Comparison of ENCODE assay signal across 34 cellular contexts in genomic region chr2:239611222-239611795, GRCh38.
DNase-seq lines count a peak whose midpoint lies in the region; ATAC-seq and TF ChIP-seq lines count a peak whose summit lies in the region.
"Had no signal": no experiment of that assay in that cellular context is flagged by ENCODE, and none has a peak within 500 bp of the region (broad histone marks: within the 10 kb centered on the region; RNA-seq: fewer than 3 reads in every experiment).

No MANE protein-coding gene starts in this region.

- TF ChIP-seq CTCF in right atrium auricular region (IDR thresholded peaks at IDR 0.05) = no peak
- no peak for TF ChIP-seq CTCF in type B pancreatic cell (conservative IDR thresholded peaks at IDR 0.05)

- H3K9me3 ChIP-seq in right atrium auricular region = peaks cover 0 to 6% of the 10 kb centered on the region in 2 donors
- H3K9me3 ChIP-seq in right cardiac atrium (ENCODE audit: control insufficient read depth, low read length) = no peaks in the 10 kb centered on the region
- H3K9me3 ChIP-seq: pancreas, SJCRH30, uterus had no signal

- H3K4me3 ChIP-seq in right atrium auricular region (no peak overlapping the region), right cardiac atrium (ENCODE audit: low read length) (no peak overlapping the region)
- H3K4me3 ChIP-seq: esophagus muscularis mucosa, GM23248, heart right ventricle, lung, pancreas, SJCRH30, uterus had no signal

- DNase-seq in NCI-H2107 treated with DMSO at 0.1 percent for 48 hours (lab: John Stamatoyannopoulos, UW; ENCODE audit: unreplicated experiment) (peak; percentile 26), NCI-H2107 (lab: John Stamatoyannopoulos, UW) (no peak), right atrium auricular region (ENCODE audit: low spot score) (peak; percentile 42), right cardiac atrium (no peak), mesenteric fat pad (ENCODE audit: low spot score) (peak; percentile 72), NCI-H524 treated with DMSO at 0.1 percent for 48 hours (lab: John Stamatoyannopoulos, UW) (no peak), kidney tubule cell (ENCODE audit: low spot score) (no peak), type B pancreatic cell (ENCODE audit: extremely low spot score, unreplicated experiment) (no peak)
- DNase-seq: 8988T; activated CD4-positive, alpha-beta T cell treated with anti-CD3 and anti-CD28 coated beads, Interleukin-2, amount 10 ng/mL, durations not matched to agents 7 days and 5 days; activated naive CD8-positive, alpha-beta T cell treated with anti-CD3 and anti-CD28 coated beads for 36 hours; caudate nucleus; CD4-positive, CD25-positive, alpha-beta regulatory T cell; foreskin melanocyte; GM23248; heart right ventricle; HFFc6; NCI-H1694; NCI-H446; SJCRH30; stimulated activated CD4-positive, alpha-beta T cell treated with anti-CD3 and anti-CD28 coated beads, Interleukin-4, amount 100 ng/mL, for 1 hour; substantia nigra; T1000 had no signal

- H3K27ac Mint-ChIP-seq in type B pancreatic cell = no peak overlapping the region
- H3K27ac Mint-ChIP-seq: activated CD4-positive, alpha-beta T cell treated with anti-CD3 and anti-CD28 coated beads, Interleukin-2, amount 10 ng/mL, durations not matched to agents 7 days and 5 days; activated naive CD8-positive, alpha-beta T cell treated with anti-CD3 and anti-CD28 coated beads for 36 hours; activated T-helper 2 cell treated with anti-CD3 and anti-CD28 coated beads, Interferon-gamma antibody, Interleukin-2, Interleukin-4, amounts not matched to agents 10 μg/mL and 5 μg/mL and 100 μg/mL, durations not matched to agents 14 hours and 24 hours and 36 hours; dendritic cell treated with granulocyte-macrophage colony-stimulating factor and Interleukin-4, amounts not matched to agents 40 ng/mL and 50 ng/mL, for 4 days; HFFc6; nephron; stimulated activated effector memory CD8-positive, alpha-beta T cell treated with anti-CD3 and anti-CD28 coated beads, Interleukin-12 subunit alpha, Interleukin-12 subunit beta, amount 100 ng/mL, for 72 hours; WTC11 had no signal

- WGBS in right cardiac atrium = 88% methylated on average over 10 of the region's 10 CpGs

- no peak for ATAC-seq in right cardiac atrium
- ATAC-seq: heart right ventricle; Panc1; pancreas; stimulated activated effector memory CD8-positive, alpha-beta T cell treated with anti-CD3 and anti-CD28 coated beads, Interleukin-12 subunit alpha, Interleukin-12 subunit beta, amount 100 ng/mL, for 72 hours; WTC11 had no signal

- H3K4me3 Mint-ChIP-seq in type B pancreatic cell = no peak overlapping the region
- H3K4me3 Mint-ChIP-seq: activated CD4-positive, alpha-beta T cell treated with anti-CD3 and anti-CD28 coated beads, Interleukin-2, amount 10 ng/mL, durations not matched to agents 7 days and 5 days; activated naive CD8-positive, alpha-beta T cell treated with anti-CD3 and anti-CD28 coated beads for 36 hours; CD4-positive, CD25-positive, alpha-beta regulatory T cell; dendritic cell treated with granulocyte-macrophage colony-stimulating factor and Interleukin-4, amounts not matched to agents 40 ng/mL and 50 ng/mL, for 4 days; HFFc6; nephron; stimulated activated effector memory CD8-positive, alpha-beta T cell treated with anti-CD3 and anti-CD28 coated beads, Interleukin-12 subunit alpha, Interleukin-12 subunit beta, amount 100 ng/mL, for 72 hours; WTC11 had no signal

- H3K27ac ChIP-seq in right atrium auricular region = no peak overlapping the region
- no peak overlapping the region for H3K27ac ChIP-seq in right cardiac atrium (ENCODE audit: low read length)
- H3K27ac ChIP-seq: esophagus muscularis mucosa, GM23248, heart right ventricle, KMS-11, pancreas, SJCRH30, uterus had no signal

- intact Hi-C loops in right cardiac atrium (cut with DNase I) = no loop called here

- H3K36me3 ChIP-seq in right atrium auricular region = no peaks in the 10 kb centered on the region
- H3K36me3 ChIP-seq: esophagus muscularis mucosa, heart right ventricle, pancreas, SJCRH30, uterus had no signal

- H3K4me1 Mint-ChIP-seq in type B pancreatic cell (ENCODE audit: unreplicated experiment) = peaks cover 16% of the 10 kb centered on the region
- H3K4me1 Mint-ChIP-seq: activated CD4-positive, alpha-beta T cell treated with anti-CD3 and anti-CD28 coated beads, Interleukin-2, amount 10 ng/mL, durations not matched to agents 7 days and 5 days; activated naive CD8-positive, alpha-beta T cell treated with anti-CD3 and anti-CD28 coated beads for 36 hours; CD4-positive, CD25-positive, alpha-beta regulatory T cell had no signal

- H3K9me3 Mint-ChIP-seq in type B pancreatic cell = no peaks in the 10 kb centered on the region
- H3K9me3 Mint-ChIP-seq: activated CD4-positive, alpha-beta T cell treated with anti-CD3 and anti-CD28 coated beads, Interleukin-2, amount 10 ng/mL, durations not matched to agents 7 days and 5 days; activated naive CD8-positive, alpha-beta T cell treated with anti-CD3 and anti-CD28 coated beads for 36 hours; activated T-helper 2 cell treated with anti-CD3 and anti-CD28 coated beads, Interferon-gamma antibody, Interleukin-2, Interleukin-4, amounts not matched to agents 10 μg/mL and 5 μg/mL and 100 μg/mL, durations not matched to agents 14 hours and 24 hours and 36 hours; nephron; stimulated activated effector memory CD8-positive, alpha-beta T cell treated with anti-CD3 and anti-CD28 coated beads, Interleukin-12 subunit alpha, Interleukin-12 subunit beta, amount 100 ng/mL, for 72 hours had no signal

- H3K4me1 ChIP-seq in right atrium auricular region (no peaks in the 10 kb centered on the region), right cardiac atrium (ENCODE audit: control insufficient read depth, insufficient read depth, low read length) (no peaks in the 10 kb centered on the region)
- H3K4me1 ChIP-seq: esophagus muscularis mucosa, pancreas, SJCRH30, uterus had no signal

- H3K27me3 ChIP-seq in right atrium auricular region (no peaks in the 10 kb centered on the region), right cardiac atrium (ENCODE audit: control insufficient read depth, insufficient read depth) (no peaks in the 10 kb centered on the region)
- H3K27me3 ChIP-seq: pancreas, SJCRH30, uterus had no signal

- H3K36me3 Mint-ChIP-seq in type B pancreatic cell = no peaks in the 10 kb centered on the region
- H3K36me3 Mint-ChIP-seq: activated naive CD8-positive, alpha-beta T cell treated with anti-CD3 and anti-CD28 coated beads for 36 hours; CD4-positive, CD25-positive, alpha-beta regulatory T cell; WTC11 had no signal

- H3K27me3 Mint-ChIP-seq in type B pancreatic cell = peaks cover 23% of the 10 kb centered on the region
- H3K27me3 Mint-ChIP-seq: activated CD4-positive, alpha-beta T cell treated with anti-CD3 and anti-CD28 coated beads, Interleukin-2, amount 10 ng/mL, durations not matched to agents 7 days and 5 days had no signal

Comparison
In these comparisons a context has a peak if more than half of its experiments do, and no peak if none do; other contexts are left out.
1. DNase-seq: peak in NCI-H2107 treated with DMSO at 0.1 percent for 48 hours (single experiment), right atrium auricular region (single experiment) and mesenteric fat pad (single experiment); none in NCI-H2107 (single experiment), right cardiac atrium (0 of 3), NCI-H524 treated with DMSO at 0.1 percent for 48 hours (single experiment), kidney tubule cell (single experiment) and type B pancreatic cell (single experiment).